16 cellular contexts compared by ENCODE assay signal in genomic region chr2:204250692-204251091, GRCh38.
"Had no signal": no experiment of that assay in that cellular context is flagged by ENCODE, and none has a peak within 500 bp of the region (broad histone marks: within the 10 kb centered on the region; RNA-seq: fewer than 3 reads in every experiment).

No MANE protein-coding gene starts in this region.

- H3K36me3 Mint-ChIP-seq: activated naive CD4-positive, alpha-beta T cell treated with anti-CD3 and anti-CD28 coated beads, Interleukin-2, amount 50 U/mL, for 72 hours; naive B cell; stimulated activated effector memory CD8-positive, alpha-beta T cell treated with anti-CD3 and anti-CD28 coated beads, Interleukin-12 subunit alpha, Interleukin-12 subunit beta, amount 100 ng/mL, for 72 hours had no signal

- H3K4me1 Mint-ChIP-seq: naive B cell; stimulated activated effector memory CD8-positive, alpha-beta T cell treated with anti-CD3 and anti-CD28 coated beads, Interleukin-12 subunit alpha, Interleukin-12 subunit beta, amount 100 ng/mL, for 72 hours had no signal

- H3K9me3 Mint-ChIP-seq: activated naive CD4-positive, alpha-beta T cell treated with anti-CD3 and anti-CD28 coated beads, Interleukin-2, amount 50 U/mL, for 72 hours; naive B cell; stimulated activated effector memory CD8-positive, alpha-beta T cell treated with anti-CD3 and anti-CD28 coated beads, Interleukin-12 subunit alpha, Interleukin-12 subunit beta, amount 100 ng/mL, for 72 hours had no signal

- H3K4me3 Mint-ChIP-seq: naive B cell; stimulated activated effector memory CD8-positive, alpha-beta T cell treated with anti-CD3 and anti-CD28 coated beads, Interleukin-12 subunit alpha, Interleukin-12 subunit beta, amount 100 ng/mL, for 72 hours had no signal

- ATAC-seq: foreskin keratinocyte; left lobe of liver; lower lobe of right lung; right lobe of liver; stimulated activated effector memory CD8-positive, alpha-beta T cell treated with anti-CD3 and anti-CD28 coated beads, Interleukin-12 subunit alpha, Interleukin-12 subunit beta, amount 100 ng/mL, for 72 hours had no signal

- H3K27ac Mint-ChIP-seq: activated naive CD4-positive, alpha-beta T cell treated with anti-CD3 and anti-CD28 coated beads, Interleukin-2, amount 50 U/mL, for 72 hours; naive B cell; stimulated activated effector memory CD8-positive, alpha-beta T cell treated with anti-CD3 and anti-CD28 coated beads, Interleukin-12 subunit alpha, Interleukin-12 subunit beta, amount 100 ng/mL, for 72 hours had no signal

- DNase-seq: activated CD4-positive, CD25-positive, alpha-beta regulatory T cell; activated gamma-delta T cell treated with Interleukin-2 at 50 U/mL for 16 hours; activated T-cell treated with anti-CD3 and anti-CD28 coated beads, Interleukin-2, amount 50 U/mL, for 1 hour; central memory CD4-positive, alpha-beta T cell; dermis blood vessel endothelial cell; effector CD8-positive, alpha-beta T cell; foreskin keratinocyte; lower lobe of right lung; naive B cell; nucleus accumbens; right lobe of liver; transverse colon; uterus had no signal
